ENCODE assay signal across 11 cellular contexts in genomic region chr18:13276530-13277520, GRCh38. TPM values are rescaled to one million over a fixed set of nuclear protein-coding genes. Genes with fewer than 3 reads are reported as not detected.
DNase-seq lines count a peak whose midpoint lies in the region; ATAC-seq, FAIRE-seq and TF ChIP-seq lines count a peak whose summit lies in the region.
"Had no signal": no experiment of that assay in that cellular context is flagged by ENCODE, and none has a peak within 500 bp of the region (broad histone marks: within the 10 kb centered on the region; RNA-seq: fewer than 3 reads in every experiment).

No MANE protein-coding gene starts in this region.

- no peak overlapping the region for H3K27ac Mint-ChIP-seq in osteocyte (ENCODE audit: unreplicated experiment)
- H3K27ac Mint-ChIP-seq: B cell had no signal

- H3K27me3 ChIP-seq in endothelial cell of umbilical vein (ENCODE audit: control insufficient read depth in 2 of 2, insufficient read depth in 2 of 2, low read length in 2 of 2) (peaks cover 0 to 6% of the 10 kb centered on the region in 2 experiments), upper lobe of right lung (no peaks in the 10 kb centered on the region)
- H3K27me3 ChIP-seq: pancreas had no signal

- no peaks in the 10 kb centered on the region for H3K79me2 ChIP-seq in endothelial cell of umbilical vein (ENCODE audit: control insufficient read depth, insufficient read depth, low read length)

- no peak overlapping the region for H3K4me3 ChIP-seq in endothelial cell of umbilical vein (replicated peaks in 1 of 3; ENCODE audit: insufficient read depth in 1 of 3, low read depth in 1 of 3, low read length in 3 of 3)
- H3K4me3 ChIP-seq in upper lobe of right lung, result no peak overlapping the region
- H3K4me3 ChIP-seq: GM23248, pancreas had no signal

- no peak for ATAC-seq in upper lobe of right lung
- ATAC-seq: pancreas had no signal

- BruUV-seq in endothelial cell of umbilical vein (replicated peaks; lab: Mats Ljungman, UMichigan), result no TSS peak

- CTCF ChIA-PET in endothelial cell of umbilical vein (lab: Charles Lee), result interaction anchor here (1.2 to 1.6 kb wide), 2 partner anchors 10 to 254 kb away, joined by 4 to 5 read pairs; no protein-coding TSS in a partner anchor

- no peaks in the 10 kb centered on the region for H3K9me3 Mint-ChIP-seq in osteocyte (ENCODE audit: unreplicated experiment)

- H3K27me3 Mint-ChIP-seq in osteocyte (ENCODE audit: unreplicated experiment), result no peaks in the 10 kb centered on the region
- H3K27me3 Mint-ChIP-seq: B cell had no signal

- no peak overlapping the region for H3K9ac ChIP-seq in endothelial cell of umbilical vein (replicated peaks; ENCODE audit: extremely low read depth, insufficient read depth, low read length)
- H3K9ac ChIP-seq: GM23248 had no signal

- POLR2A ChIA-PET in endothelial cell of umbilical vein (lab: Charles Lee), result no interaction called here

- H3K36me3 ChIP-seq in endothelial cell of umbilical vein (ENCODE audit: control insufficient read depth in 2 of 2, extremely low read depth in 1 of 2, insufficient read depth in 2 of 2, low read length in 2 of 2) (no peaks in the 10 kb centered on the region), upper lobe of right lung (no peaks in the 10 kb centered on the region)
- H3K36me3 ChIP-seq: pancreas had no signal

- no peak overlapping the region for H3K4me2 ChIP-seq in endothelial cell of umbilical vein (ENCODE audit: insufficient read depth, low read length)

- TF ChIP-seq POLR2A in endothelial cell of umbilical vein (IDR thresholded peaks at IDR 0.05; ENCODE audit: low read depth, low read length), result no peak

- H3K4me1 ChIP-seq in endothelial cell of umbilical vein (ENCODE audit: control insufficient read depth, extremely low read depth, insufficient read depth, low read length) (no peaks in the 10 kb centered on the region), upper lobe of right lung (no peaks in the 10 kb centered on the region)
- H3K4me1 ChIP-seq: pancreas had no signal

- H3K4me1 Mint-ChIP-seq in osteocyte (ENCODE audit: unreplicated experiment), result no peaks in the 10 kb centered on the region

- dilution Hi-C loops in endothelial cell of umbilical vein (cut with MboI; ENCODE audit: extremely low pct_ligation_motif_present, low sequenced_read_pairs), result no loop called here

- no peak for FAIRE-seq in endothelial cell of umbilical vein (lab: Jason Lieb, UNC)
- FAIRE-seq: pancreas had no signal

- TF ChIP-seq CTCF in endothelial cell of umbilical vein (IDR thresholded peaks at IDR 0.05; ENCODE audit: extremely low read depth in 1 of 2, insufficient read depth in 1 of 2, low read depth in 1 of 2, low read length in 2 of 2), result no peak
- no peak for TF ChIP-seq CTCF in upper lobe of right lung (IDR thresholded peaks at IDR 0.05)
- TF ChIP-seq CTCF in osteocyte (IDR thresholded peaks at IDR 0.05), result no peak

- H3K4me3 Mint-ChIP-seq in osteocyte (ENCODE audit: unreplicated experiment), result no peak overlapping the region
- H3K4me3 Mint-ChIP-seq: B cell had no signal

- no peaks in the 10 kb centered on the region for H3K9me3 ChIP-seq in endothelial cell of umbilical vein (replicated peaks; ENCODE audit: control insufficient read depth, insufficient read depth, low read length)
- H3K9me3 ChIP-seq in upper lobe of right lung, result no peaks in the 10 kb centered on the region
- H3K9me3 ChIP-seq: pancreas had no signal

- intact Hi-C loops in endothelial cell of umbilical vein (cut with micrococcal nuclease), result no loop called here
- intact Hi-C loops in upper lobe of right lung (cut with DNase I), result no loop called here

- no peaks in the 10 kb centered on the region for H4K20me1 ChIP-seq in endothelial cell of umbilical vein (replicated peaks; ENCODE audit: control insufficient read depth, extremely low read depth, insufficient read depth, low read length)

- H3K36me3 Mint-ChIP-seq in osteocyte (ENCODE audit: unreplicated experiment), result no peaks in the 10 kb centered on the region

- DNase-seq in stimulated activated CD4-positive, alpha-beta T cell treated with anti-CD3 and anti-CD28 coated beads, Interleukin-15, amount 100 ng/mL, for 24 hours, result peak; percentile 31
- no peak for DNase-seq in stimulated activated CD4-positive, alpha-beta T cell treated with anti-CD3 and anti-CD28 coated beads, Interleukin-1b, Interleukin-23, amount 100 ng/mL, for 48 hours
- peak; percentile 34 for DNase-seq in activated effector memory CD4-positive, alpha-beta T cell treated with Interleukin-2 at 50 U/mL for 16 hours
- DNase-seq in endothelial cell of umbilical vein (ENCODE audit: low read depth, low spot score) (peak; percentile 56), upper lobe of right lung (peak; percentile 51), OCI-M2 (lab: John Stamatoyannopoulos, UW; ENCODE audit: unreplicated experiment) (no peak), A172 (ENCODE audit: low spot score) (no peak), osteocyte (ENCODE audit: extremely low spot score, unreplicated experiment) (no peak)
- DNase-seq: GM23248, pancreas had no signal

- H3K27ac ChIP-seq in endothelial cell of umbilical vein (ENCODE audit: insufficient read depth, low read depth, low read length) (no peak overlapping the region), upper lobe of right lung (no peak overlapping the region)
- H3K27ac ChIP-seq: GM23248, pancreas had no signal

- no peak overlapping the region for H2AFZ ChIP-seq in endothelial cell of umbilical vein (ENCODE audit: low read depth, low read length)
- H2AFZ ChIP-seq: GM23248 had no signal

- no peaks in the 10 kb centered on the region for H3K9me1 ChIP-seq in endothelial cell of umbilical vein (replicated peaks; ENCODE audit: control insufficient read depth, extremely low read depth, insufficient read depth, low read length)

TF ChIP-seq in endothelial cell of umbilical vein, 7 proteins besides CTCF, POLR2A, EP300 and RAD21:
- TF ChIP-seq MAX (IDR thresholded peaks at IDR 0.05; ENCODE audit: insufficient read depth, insufficient read length), result no peak
- TF ChIP-seq EZH2 (IDR thresholded peaks at IDR 0.05; ENCODE audit: borderline replicate concordance, low read depth, low read length, severe bottlenecking), result no peak
- TF ChIP-seq MYC (IDR thresholded peaks at IDR 0.05; ENCODE audit: low read depth, low read length), result no peak
- TF ChIP-seq JUN (IDR thresholded peaks at IDR 0.05; ENCODE audit: borderline replicate concordance, insufficient read depth, insufficient read length, low read depth), result no peak
- no peak for TF ChIP-seq POLR2AphosphoS5 (IDR thresholded peaks at IDR 0.05; ENCODE audit: insufficient read depth, low read depth, low read length)

RNA-seq across cellular contexts. Expression of gene LDLRAD4, which starts 58.3 kb away (rescaled TPM):
- total RNA-seq in endothelial cell of umbilical vein, result 6.5 and 7.2 TPM in 2 replicates
- 5.2 and 5.3 TPM in 2 replicates for polyA plus RNA-seq in endothelial cell of umbilical vein
- polyA plus RNA-seq in endothelial cell of umbilical vein (2011; cell fraction: cytosol; rRNA removed), result 2.6 and 3.1 TPM in 2 replicates
- 7.2 and 7.7 TPM in 2 replicates for polyA plus RNA-seq in endothelial cell of umbilical vein (2011; cell fraction: nucleus; rRNA removed)
- polyA plus RNA-seq in endothelial cell of umbilical vein (2012), result 1.2 and 2.7 TPM in 2 replicates
- polyA minus RNA-seq in endothelial cell of umbilical vein, result 19.6 and 20.5 TPM in 2 replicates
- polyA minus RNA-seq in endothelial cell of umbilical vein (2011; cell fraction: cytosol; rRNA and poly(A)+ RNA removed), result not detected
- 18.2 and 29.6 TPM in 2 replicates for polyA minus RNA-seq in endothelial cell of umbilical vein (2011; cell fraction: nucleus; rRNA and poly(A)+ RNA removed)
- total RNA-seq in upper lobe of right lung, result 18.4 TPM
- total RNA-seq in A172 (2014; rRNA removed; shearing (Covaris generic)), result 5.7 and 8.9 TPM in 2 replicates
- 18.7 and 20.4 TPM in 2 replicates for total RNA-seq in osteocyte
- total RNA-seq: GM23248 had no signal
- polyA plus RNA-seq: GM23248 had no signal

Comparison
In these comparisons a context has a peak if more than half of its experiments do, and no peak if none do; other contexts are left out.
1. DNase-seq: peak in stimulated activated CD4-positive, alpha-beta T cell treated with anti-CD3 and anti-CD28 coated beads, Interleukin-15, amount 100 ng/mL, for 24 hours (single experiment), activated effector memory CD4-positive, alpha-beta T cell treated with Interleukin-2 at 50 U/mL for 16 hours (single experiment), endothelial cell of umbilical vein (single experiment) and upper lobe of right lung (single experiment); none in stimulated activated CD4-positive, alpha-beta T cell treated with anti-CD3 and anti-CD28 coated beads, Interleukin-1b, Interleukin-23, amount 100 ng/mL, for 48 hours (single experiment), OCI-M2 (single experiment), A172 (single experiment) and osteocyte (single experiment).